11 cellular contexts compared by ENCODE assay signal in genomic region chr6:157281570-157281969, GRCh38. TPM values are rescaled to one million over a fixed set of nuclear protein-coding genes. Genes with fewer than 3 reads are reported as not detected.
DNase-seq lines count a peak whose midpoint lies in the region; ATAC-seq and TF ChIP-seq lines count a peak whose summit lies in the region.
"Had no signal": no experiment of that assay in that cellular context is flagged by ENCODE, and none has a peak within 500 bp of the region (broad histone marks: within the 10 kb centered on the region; RNA-seq: fewer than 3 reads in every experiment).

No MANE protein-coding gene starts in this region.

- no peak for DNase-seq in left ventricle myocardium inferior
- no peak for DNase-seq in NCI-H524 treated with DMSO at 0.1 percent for 48 hours (lab: John Stamatoyannopoulos, UW)
- DNase-seq: GDM1, NCI-H2227 treated with DMSO at 0.1 percent for 48 hours, posterior cingulate gyrus had no signal

- no peaks in the 10 kb centered on the region for H3K36me3 ChIP-seq in left ventricle myocardium inferior

- ATAC-seq in SK-N-SH treated with all-trans-retinoic acid at 6 μM for 48 hours (peak; percentile 71), GM18511 (IDR thresholded peaks at IDR 0.05; ENCODE audit: unreplicated experiment) (no peak), GM21447 (IDR thresholded peaks at IDR 0.05; ENCODE audit: unreplicated experiment) (no peak), GM19035 (IDR thresholded peaks at IDR 0.05; ENCODE audit: unreplicated experiment) (no peak)

- TF ChIP-seq CTCF in 22Rv1 (IDR thresholded peaks at IDR 0.05) (peak; percentile 45), GM12874 (IDR thresholded peaks at IDR 0.05; ENCODE audit: insufficient read depth, low read depth, low read length) (peak; percentile 18; the same call in 1 of the 2 replicates), left ventricle myocardium inferior (IDR thresholded peaks at IDR 0.05; ENCODE audit: borderline replicate concordance) (peak; percentile 49)

- no peaks in the 10 kb centered on the region for H3K27me3 ChIP-seq in left ventricle myocardium inferior (ENCODE audit: low read depth)

- no peak overlapping the region for H3K4me3 ChIP-seq in left ventricle myocardium inferior

- no peaks in the 10 kb centered on the region for H3K9me3 ChIP-seq in left ventricle myocardium inferior (replicated peaks)

- intact Hi-C loops in left ventricle myocardium inferior (cut with micrococcal nuclease): no loop called here

- peaks cover 6% of the 10 kb centered on the region for H3K4me1 ChIP-seq in left ventricle myocardium inferior

- H3K27ac ChIP-seq in 22Rv1 (no peak overlapping the region), left ventricle myocardium inferior (replicated peaks) (no peak overlapping the region)

TF ChIP-seq in SK-N-SH treated with all-trans-retinoic acid at 6 μM for 48 hours, 23 proteins besides CTCF, POLR2A, EP300 and RAD21:
- TF ChIP-seq POU6F1 (CRISPR knock-in tag; IDR thresholded peaks at IDR 0.05; ENCODE audit: borderline replicate concordance, low read depth) (no peak), PATZ1 (CRISPR knock-in tag; IDR thresholded peaks at IDR 0.05; ENCODE audit: borderline replicate concordance) (no peak), ARNTL (CRISPR knock-in tag; IDR thresholded peaks at IDR 0.05; ENCODE audit: borderline replicate concordance, low read depth) (no peak), RARB (CRISPR knock-in tag; IDR thresholded peaks at IDR 0.05) (no peak), ZNF70 (CRISPR knock-in tag; IDR thresholded peaks at IDR 0.05) (no peak), GLIS3 (CRISPR knock-in tag; IDR thresholded peaks at IDR 0.05) (no peak), ZNF8 (CRISPR knock-in tag; IDR thresholded peaks at IDR 0.05) (no peak), TCF4 (CRISPR knock-in tag; IDR thresholded peaks at IDR 0.05; ENCODE audit: borderline replicate concordance) (no peak)

RNA-seq across cellular contexts. Expression of gene TMEM242, which starts 41.7 kb away (rescaled TPM):
- 19.8 TPM for total RNA-seq in left ventricle myocardium inferior
